ENCODE assay signal across 2 cellular contexts in the genomic region with DNA sequence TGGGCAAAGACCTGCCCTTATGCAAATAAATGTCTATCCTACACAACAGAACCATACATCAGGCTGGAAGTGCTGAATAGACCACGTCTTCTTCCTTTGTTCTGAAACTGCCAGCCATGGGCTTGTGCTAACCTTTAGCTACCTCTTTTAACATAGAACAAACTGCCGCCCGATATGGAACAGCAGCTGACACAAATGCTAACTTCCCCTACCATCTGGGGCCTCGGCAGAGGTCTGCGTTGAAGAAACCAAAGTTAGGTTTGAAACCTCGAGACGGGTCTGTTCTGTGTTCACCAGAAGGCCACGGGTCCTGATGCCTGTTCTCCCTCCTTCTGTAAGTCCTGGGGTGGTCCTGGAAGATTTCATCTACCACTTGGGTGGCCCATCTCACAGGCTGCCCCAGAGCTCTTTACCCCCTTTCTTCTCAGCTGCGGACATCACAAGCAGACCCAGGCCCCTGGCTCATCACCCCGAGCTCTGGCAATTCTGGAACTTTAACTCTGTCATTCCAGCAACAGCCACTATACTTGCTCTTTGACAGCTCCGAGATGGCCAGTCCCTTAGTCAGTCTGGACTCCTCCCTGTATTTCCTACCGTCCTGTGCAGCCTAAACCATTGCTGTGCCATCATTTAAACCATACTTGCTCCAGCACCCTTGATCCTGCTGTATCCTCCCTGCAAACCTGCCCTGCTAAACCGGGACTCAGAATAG.
TF ChIP-seq lines count a peak whose summit lies in the region.

No MANE protein-coding gene starts in this region.

TF ChIP-seq in HepG2, 621 proteins besides CTCF, POLR2A, EP300 and RAD21:
- TF ChIP-seq JARID2 (CRISPR knock-in tag; IDR thresholded peaks at IDR 0.05; ENCODE audit: insufficient replicate concordance) (no peak), ZNF263 (CRISPR knock-in tag; IDR thresholded peaks at IDR 0.05) (0 out of 2 replicates have a peak, but pooled peaks have one; percentile 25), RFX1 (IDR thresholded peaks at IDR 0.05) (no peak)

TF ChIP-seq in WTC11, 78 proteins besides CTCF, POLR2A, EP300 and RAD21:
- TF ChIP-seq, protein P1, sequence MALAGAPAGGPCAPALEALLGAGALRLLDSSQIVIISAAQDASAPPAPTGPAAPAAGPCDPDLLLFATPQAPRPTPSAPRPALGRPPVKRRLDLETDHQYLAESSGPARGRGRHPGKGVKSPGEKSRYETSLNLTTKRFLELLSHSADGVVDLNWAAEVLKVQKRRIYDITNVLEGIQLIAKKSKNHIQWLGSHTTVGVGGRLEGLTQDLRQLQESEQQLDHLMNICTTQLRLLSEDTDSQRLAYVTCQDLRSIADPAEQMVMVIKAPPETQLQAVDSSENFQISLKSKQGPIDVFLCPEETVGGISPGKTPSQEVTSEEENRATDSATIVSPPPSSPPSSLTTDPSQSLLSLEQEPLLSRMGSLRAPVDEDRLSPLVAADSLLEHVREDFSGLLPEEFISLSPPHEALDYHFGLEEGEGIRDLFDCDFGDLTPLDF (CRISPR knock-in tag; IDR thresholded peaks at IDR 0.05): no peak
- TF ChIP-seq FOXK1 (CRISPR knock-in tag; IDR thresholded peaks at IDR 0.05) (no peak), KAT7 (CRISPR knock-in tag; IDR thresholded peaks at IDR 0.05; ENCODE audit: borderline replicate concordance) (no peak), SMAD3 (CRISPR knock-in tag; IDR thresholded peaks at IDR 0.05; ENCODE audit: borderline replicate concordance) (no peak), NFE2L1 (CRISPR knock-in tag; IDR thresholded peaks at IDR 0.05) (no peak), TEAD4 (CRISPR knock-in tag; IDR thresholded peaks at IDR 0.05) (no peak), ETV6 (CRISPR knock-in tag; IDR thresholded peaks at IDR 0.05) (no peak), PRRX2 (CRISPR knock-in tag; IDR thresholded peaks at IDR 0.05) (no peak), EMX1 (CRISPR knock-in tag; IDR thresholded peaks at IDR 0.05) (no peak)
- TF ChIP-seq, protein P2, sequence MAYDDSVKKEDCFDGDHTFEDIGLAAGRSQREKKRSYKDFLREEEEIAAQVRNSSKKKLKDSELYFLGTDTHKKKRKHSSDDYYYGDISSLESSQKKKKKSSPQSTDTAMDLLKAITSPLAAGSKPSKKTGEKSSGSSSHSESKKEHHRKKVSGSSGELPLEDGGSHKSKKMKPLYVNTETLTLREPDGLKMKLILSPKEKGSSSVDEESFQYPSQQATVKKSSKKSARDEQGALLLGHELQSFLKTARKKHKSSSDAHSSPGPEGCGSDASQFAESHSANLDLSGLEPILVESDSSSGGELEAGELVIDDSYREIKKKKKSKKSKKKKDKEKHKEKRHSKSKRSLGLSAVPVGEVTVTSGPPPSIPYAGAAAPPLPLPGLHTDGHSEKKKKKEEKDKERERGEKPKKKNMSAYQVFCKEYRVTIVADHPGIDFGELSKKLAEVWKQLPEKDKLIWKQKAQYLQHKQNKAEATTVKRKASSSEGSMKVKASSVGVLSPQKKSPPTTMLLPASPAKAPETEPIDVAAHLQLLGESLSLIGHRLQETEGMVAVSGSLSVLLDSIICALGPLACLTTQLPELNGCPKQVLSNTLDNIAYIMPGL (CRISPR knock-in tag; IDR thresholded peaks at IDR 0.05): no peak
- TF ChIP-seq, protein P3, sequence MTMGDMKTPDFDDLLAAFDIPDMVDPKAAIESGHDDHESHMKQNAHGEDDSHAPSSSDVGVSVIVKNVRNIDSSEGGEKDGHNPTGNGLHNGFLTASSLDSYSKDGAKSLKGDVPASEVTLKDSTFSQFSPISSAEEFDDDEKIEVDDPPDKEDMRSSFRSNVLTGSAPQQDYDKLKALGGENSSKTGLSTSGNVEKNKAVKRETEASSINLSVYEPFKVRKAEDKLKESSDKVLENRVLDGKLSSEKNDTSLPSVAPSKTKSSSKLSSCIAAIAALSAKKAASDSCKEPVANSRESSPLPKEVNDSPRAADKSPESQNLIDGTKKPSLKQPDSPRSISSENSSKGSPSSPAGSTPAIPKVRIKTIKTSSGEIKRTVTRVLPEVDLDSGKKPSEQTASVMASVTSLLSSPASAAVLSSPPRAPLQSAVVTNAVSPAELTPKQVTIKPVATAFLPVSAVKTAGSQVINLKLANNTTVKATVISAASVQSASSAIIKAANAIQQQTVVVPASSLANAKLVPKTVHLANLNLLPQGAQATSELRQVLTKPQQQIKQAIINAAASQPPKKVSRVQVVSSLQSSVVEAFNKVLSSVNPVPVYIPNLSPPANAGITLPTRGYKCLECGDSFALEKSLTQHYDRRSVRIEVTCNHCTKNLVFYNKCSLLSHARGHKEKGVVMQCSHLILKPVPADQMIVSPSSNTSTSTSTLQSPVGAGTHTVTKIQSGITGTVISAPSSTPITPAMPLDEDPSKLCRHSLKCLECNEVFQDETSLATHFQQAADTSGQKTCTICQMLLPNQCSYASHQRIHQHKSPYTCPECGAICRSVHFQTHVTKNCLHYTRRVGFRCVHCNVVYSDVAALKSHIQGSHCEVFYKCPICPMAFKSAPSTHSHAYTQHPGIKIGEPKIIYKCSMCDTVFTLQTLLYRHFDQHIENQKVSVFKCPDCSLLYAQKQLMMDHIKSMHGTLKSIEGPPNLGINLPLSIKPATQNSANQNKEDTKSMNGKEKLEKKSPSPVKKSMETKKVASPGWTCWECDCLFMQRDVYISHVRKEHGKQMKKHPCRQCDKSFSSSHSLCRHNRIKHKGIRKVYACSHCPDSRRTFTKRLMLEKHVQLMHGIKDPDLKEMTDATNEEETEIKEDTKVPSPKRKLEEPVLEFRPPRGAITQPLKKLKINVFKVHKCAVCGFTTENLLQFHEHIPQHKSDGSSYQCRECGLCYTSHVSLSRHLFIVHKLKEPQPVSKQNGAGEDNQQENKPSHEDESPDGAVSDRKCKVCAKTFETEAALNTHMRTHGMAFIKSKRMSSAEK (CRISPR knock-in tag; IDR thresholded peaks at IDR 0.05; ENCODE audit: borderline replicate concordance): no peak
- TF ChIP-seq, protein P4, sequence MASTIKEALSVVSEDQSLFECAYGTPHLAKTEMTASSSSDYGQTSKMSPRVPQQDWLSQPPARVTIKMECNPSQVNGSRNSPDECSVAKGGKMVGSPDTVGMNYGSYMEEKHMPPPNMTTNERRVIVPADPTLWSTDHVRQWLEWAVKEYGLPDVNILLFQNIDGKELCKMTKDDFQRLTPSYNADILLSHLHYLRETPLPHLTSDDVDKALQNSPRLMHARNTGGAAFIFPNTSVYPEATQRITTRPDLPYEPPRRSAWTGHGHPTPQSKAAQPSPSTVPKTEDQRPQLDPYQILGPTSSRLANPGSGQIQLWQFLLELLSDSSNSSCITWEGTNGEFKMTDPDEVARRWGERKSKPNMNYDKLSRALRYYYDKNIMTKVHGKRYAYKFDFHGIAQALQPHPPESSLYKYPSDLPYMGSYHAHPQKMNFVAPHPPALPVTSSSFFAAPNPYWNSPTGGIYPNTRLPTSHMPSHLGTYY (CRISPR knock-in tag; IDR thresholded peaks at IDR 0.05): no peak
